33 cellular contexts compared by ENCODE assay signal in the genomic region with DNA sequence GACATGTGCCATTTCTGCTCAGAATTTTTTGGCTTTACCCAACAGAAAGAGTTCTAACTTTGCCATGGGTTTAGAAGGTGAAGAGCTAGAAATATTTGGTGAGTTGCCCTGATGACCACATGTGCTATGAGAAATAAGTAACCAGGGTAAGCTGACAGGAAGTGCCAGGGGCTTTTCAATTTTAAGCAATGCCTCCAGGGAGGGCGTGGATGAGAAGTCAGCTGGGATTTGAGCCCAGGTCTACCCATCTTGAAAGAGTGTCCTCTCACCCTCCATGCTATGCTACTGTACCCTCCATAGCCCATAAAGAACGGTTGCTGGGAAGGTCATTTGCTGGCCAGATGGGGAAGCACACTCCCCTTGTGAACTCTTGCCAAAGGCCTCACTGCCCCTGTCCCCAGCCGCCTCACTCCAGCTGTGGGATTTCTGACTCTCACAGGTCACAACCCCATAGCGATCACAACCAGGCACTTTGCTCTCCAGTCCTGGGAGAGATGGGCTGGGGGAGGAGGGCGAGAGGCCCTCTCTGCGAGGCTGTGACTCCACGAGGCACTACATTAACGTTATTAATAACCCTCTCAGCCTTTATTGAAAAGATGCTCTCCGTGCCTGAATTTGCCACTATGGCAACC.
"Had no signal": no experiment of that assay in that cellular context is flagged by ENCODE, and none has a peak within 500 bp of the region (broad histone marks: within the 10 kb centered on the region; RNA-seq: fewer than 3 reads in every experiment).

No MANE protein-coding gene starts in this region.

- H3K27ac ChIP-seq: ascending aorta, cardiac muscle cell, colonic mucosa, gastroesophageal sphincter, hepatocyte, left lung, ovary, prostate gland, stomach, thyroid gland, upper lobe of left lung, WERI-Rb-1 had no signal

- H3K27ac Mint-ChIP-seq: activated naive CD4-positive, alpha-beta T cell treated with anti-CD3 and anti-CD28 coated beads, Interleukin-2, amount 10 ng/mL, durations not matched to agents 7 days and 5 days; activated naive CD8-positive, alpha-beta T cell treated with anti-CD3 and anti-CD28 coated beads, Interleukin-2, amount 10 ng/mL, durations not matched to agents 7 days and 5 days; activated T-helper 1 cell treated with anti-CD3 and anti-CD28 coated beads, Interleukin-12 subunit alpha, Interleukin-12 subunit beta, Interleukin-2, Interleukin-4 antibody, amounts not matched to agents 30 ng/mL and 10 ng/mL and 1 ng/mL, durations not matched to agents 14 hours and 24 hours and 36 hours; stimulated activated naive B cell treated with anti-CD40 and anti-IgM and Interleukin-4, amounts not matched to agents 10 μg/mL and 1 μg/mL and 100 μg/mL, for 72 hours; T-helper 1 cell treated with Interleukin-12 subunit alpha and Interleukin-12 subunit beta and Interleukin-4 antibody, amounts not matched to agents 30 μg/mL and 1 μg/mL, for 36 hours had no signal

- H3K4me2 ChIP-seq: hepatocyte had no signal

- H3K4me3 Mint-ChIP-seq: activated naive CD4-positive, alpha-beta T cell treated with anti-CD3 and anti-CD28 coated beads, Interleukin-2, amount 10 ng/mL, durations not matched to agents 7 days and 5 days; activated naive CD8-positive, alpha-beta T cell treated with anti-CD3 and anti-CD28 coated beads, Interleukin-2, amount 10 ng/mL, durations not matched to agents 7 days and 5 days; activated T-helper 1 cell treated with anti-CD3 and anti-CD28 coated beads, Interleukin-12 subunit alpha, Interleukin-12 subunit beta, Interleukin-2, Interleukin-4 antibody, amounts not matched to agents 30 ng/mL and 10 ng/mL and 1 ng/mL, durations not matched to agents 14 hours and 24 hours and 36 hours; brain; stimulated activated naive B cell treated with anti-CD40 and anti-IgM and Interleukin-4, amounts not matched to agents 10 μg/mL and 1 μg/mL and 100 μg/mL, for 72 hours; T-helper 1 cell treated with Interleukin-12 subunit alpha and Interleukin-12 subunit beta and Interleukin-4 antibody, amounts not matched to agents 30 μg/mL and 1 μg/mL, for 36 hours had no signal

- H3K27me3 Mint-ChIP-seq: stimulated activated naive B cell treated with anti-CD40 and anti-IgM and Interleukin-4, amounts not matched to agents 10 μg/mL and 1 μg/mL and 100 μg/mL, for 72 hours had no signal

- H3K4me3 ChIP-seq: ascending aorta, cardiac muscle cell, colonic mucosa, gastroesophageal sphincter, hepatocyte, left lung, lung, ovary, prostate gland, stomach, thyroid gland, upper lobe of left lung had no signal

- H3K4me1 Mint-ChIP-seq: activated naive CD4-positive, alpha-beta T cell treated with anti-CD3 and anti-CD28 coated beads, Interleukin-2, amount 10 ng/mL, durations not matched to agents 7 days and 5 days; stimulated activated naive B cell treated with anti-CD40 and anti-IgM and Interleukin-4, amounts not matched to agents 10 μg/mL and 1 μg/mL and 100 μg/mL, for 72 hours had no signal

- H3K36me3 ChIP-seq: ascending aorta, cardiac muscle cell, colonic mucosa, gastroesophageal sphincter, left lung, ovary, prostate gland, stomach, thyroid gland, upper lobe of left lung, WERI-Rb-1 had no signal

- H2AFZ ChIP-seq: hepatocyte had no signal

- H3K9me3 ChIP-seq: ascending aorta, colonic mucosa, gastroesophageal sphincter, left lung, ovary, prostate gland, stomach, thyroid gland, upper lobe of left lung had no signal

- H3K27me3 ChIP-seq: ascending aorta, cardiac muscle cell, colonic mucosa, gastroesophageal sphincter, hepatocyte, left lung, ovary, stomach, thyroid gland, upper lobe of left lung had no signal

- H3K79me2 ChIP-seq: hepatocyte had no signal

- H3K9me3 Mint-ChIP-seq: activated naive CD4-positive, alpha-beta T cell treated with anti-CD3 and anti-CD28 coated beads, Interleukin-2, amount 10 ng/mL, durations not matched to agents 7 days and 5 days; activated naive CD8-positive, alpha-beta T cell treated with anti-CD3 and anti-CD28 coated beads, Interleukin-2, amount 10 ng/mL, durations not matched to agents 7 days and 5 days; activated T-helper 1 cell treated with anti-CD3 and anti-CD28 coated beads, Interleukin-12 subunit alpha, Interleukin-12 subunit beta, Interleukin-2, Interleukin-4 antibody, amounts not matched to agents 30 ng/mL and 10 ng/mL and 1 ng/mL, durations not matched to agents 14 hours and 24 hours and 36 hours; stimulated activated naive B cell treated with anti-CD40 and anti-IgM and Interleukin-4, amounts not matched to agents 10 μg/mL and 1 μg/mL and 100 μg/mL, for 72 hours; T-helper 1 cell treated with Interleukin-12 subunit alpha and Interleukin-12 subunit beta and Interleukin-4 antibody, amounts not matched to agents 30 μg/mL and 1 μg/mL, for 36 hours had no signal

- FAIRE-seq: keratinocyte, TTC549 had no signal

- DNase-seq: activated CD4-positive, alpha-beta T cell treated with anti-CD3 and anti-CD28 coated beads for 48 hours; activated CD4-positive, alpha-beta T cell treated with anti-CD3 and anti-CD28 coated beads, Interleukin-2, amount 50 U/mL, for 48 hours; activated CD8-positive, alpha-beta memory T cell treated with anti-CD3 and anti-CD28 coated beads for 24 hours; activated effector memory CD4-positive, alpha-beta T cell treated with anti-CD3 and anti-CD28 coated beads, Interleukin-2, amount 50 U/mL, for 16 hours; activated naive CD4-positive, alpha-beta T cell treated with anti-CD3 and anti-CD28 coated beads, Interleukin-2, amount 10 ng/mL, durations not matched to agents 7 days and 5 days; activated naive CD8-positive, alpha-beta T cell treated with anti-CD3 and anti-CD28 coated beads, Interleukin-2, amount 10 ng/mL, durations not matched to agents 7 days and 5 days; cerebellar nuclear complex; colonic mucosa; effector CD8-positive, alpha-beta T cell; erythroblast; left lung; mesendoderm; ovary; stimulated activated CD4-positive, alpha-beta T cell treated with anti-CD3 and anti-CD28 coated beads, Interleukin-15, amount 100 ng/mL, for 24 hours; stimulated activated CD4-positive, alpha-beta T cell treated with anti-CD3 and anti-CD28 coated beads, Interleukin-2, amount 100 ng/mL, for 24 hours; stimulated activated naive B cell treated with anti-CD40 and anti-IgM and Interleukin-4, amounts not matched to agents 10 μg/mL and 1 μg/mL and 100 μg/mL, for 72 hours; stomach; T-helper 9 cell; thyroid gland; upper lobe of left lung; WERI-Rb-1 had no signal

- H3K36me3 Mint-ChIP-seq: activated naive CD4-positive, alpha-beta T cell treated with anti-CD3 and anti-CD28 coated beads, Interleukin-2, amount 10 ng/mL, durations not matched to agents 7 days and 5 days; activated naive CD8-positive, alpha-beta T cell treated with anti-CD3 and anti-CD28 coated beads, Interleukin-2, amount 10 ng/mL, durations not matched to agents 7 days and 5 days; brain; stimulated activated naive B cell treated with anti-CD40 and anti-IgM and Interleukin-4, amounts not matched to agents 10 μg/mL and 1 μg/mL and 100 μg/mL, for 72 hours had no signal

- H3K4me1 ChIP-seq: ascending aorta, colonic mucosa, gastroesophageal sphincter, left lung, prostate gland, stomach, thyroid gland, upper lobe of left lung had no signal

- ATAC-seq: activated CD4-positive, CD25-positive, alpha-beta regulatory T cell treated with anti-CD3 and anti-CD28 coated beads, Interleukin-2, amount 50 U/mL, for 24 hours; gastroesophageal sphincter; left lung; stimulated activated naive B cell treated with anti-CD40 and anti-IgM and Interleukin-4, amounts not matched to agents 10 μg/mL and 1 μg/mL and 100 μg/mL, for 72 hours had no signal
